In the genomic region with DNA sequence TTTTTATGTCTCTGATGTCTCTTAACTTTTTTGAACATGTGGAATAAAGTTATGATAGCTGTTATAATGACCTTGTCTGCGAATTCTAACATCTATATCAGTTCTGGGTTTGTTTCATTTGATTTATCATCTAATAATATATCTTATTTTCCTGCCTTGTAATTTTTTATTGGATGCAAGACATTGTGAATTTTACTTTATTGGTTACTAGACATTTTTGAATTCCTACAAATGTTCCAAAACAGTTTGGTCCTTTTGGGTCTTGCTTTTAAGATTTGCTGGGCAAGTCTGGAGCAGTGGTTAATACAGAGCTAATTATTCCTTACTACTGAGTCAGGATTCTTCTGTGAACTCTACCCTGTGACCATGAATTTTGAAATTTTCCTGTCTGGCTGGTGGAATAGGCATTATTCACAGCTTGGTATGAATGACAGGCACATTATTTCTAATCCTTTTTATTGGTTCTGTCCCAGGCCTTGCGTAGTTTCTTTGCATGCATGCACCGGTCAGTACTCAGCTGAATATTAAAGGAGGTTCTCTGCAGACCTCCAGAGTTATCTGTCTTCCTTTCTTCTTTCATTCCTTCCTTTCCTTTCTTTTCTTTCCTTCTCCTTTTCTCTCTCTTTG, we compare ENCODE assay signal across 16 cellular contexts.
"Had no signal": no experiment of that assay in that cellular context is flagged by ENCODE, and none has a peak within 500 bp of the region (broad histone marks: within the 10 kb centered on the region; RNA-seq: fewer than 3 reads in every experiment).

No MANE protein-coding gene starts in this region.

- H3K27me3 ChIP-seq: foreskin keratinocyte had no signal

- ATAC-seq: activated CD4-positive, CD25-positive, alpha-beta regulatory T cell treated with anti-CD3 and anti-CD28 coated beads, Interleukin-2, amount 50 U/mL, for 24 hours; activated naive CD4-positive, alpha-beta T cell treated with anti-CD3 and anti-CD28 coated beads, Interleukin-2, amount 50 U/mL, for 72 hours; foreskin keratinocyte; natural killer cell; stimulated activated naive CD8-positive, alpha-beta T cell treated with anti-CD3 and anti-CD28 coated beads, Interleukin-15, amount 100 ng/mL, for 72 hours had no signal

- H3K4me1 ChIP-seq: foreskin keratinocyte had no signal

- FAIRE-seq: islet of Langerhans, urothelium cell line had no signal

- DNase-seq: activated effector memory CD4-positive, alpha-beta T cell treated with Interleukin-2 at 50 U/mL for 16 hours; activated T-cell treated with anti-CD3 and anti-CD28 coated beads, Interleukin-2, amount 50 U/mL, for 1 hour; aorta; effector memory CD4-positive, alpha-beta T cell; foreskin keratinocyte; head of caudate nucleus; natural killer cell; nucleus accumbens; stimulated activated CD4-positive, alpha-beta T cell treated with anti-CD3 and anti-CD28 coated beads, Interleukin-15, amount 100 ng/mL, for 24 hours; stimulated activated CD4-positive, alpha-beta T cell treated with anti-CD3 and anti-CD28 coated beads, Interleukin-4, amount 100 ng/mL, for 24 hours; stimulated activated naive CD8-positive, alpha-beta T cell treated with anti-CD3 and anti-CD28 coated beads, Interleukin-15, amount 100 ng/mL, for 72 hours; SW 1271 had no signal

- H3K27ac ChIP-seq: foreskin keratinocyte had no signal
